Comparison of ENCODE assay signal across 1 cellular context in the genomic region with DNA sequence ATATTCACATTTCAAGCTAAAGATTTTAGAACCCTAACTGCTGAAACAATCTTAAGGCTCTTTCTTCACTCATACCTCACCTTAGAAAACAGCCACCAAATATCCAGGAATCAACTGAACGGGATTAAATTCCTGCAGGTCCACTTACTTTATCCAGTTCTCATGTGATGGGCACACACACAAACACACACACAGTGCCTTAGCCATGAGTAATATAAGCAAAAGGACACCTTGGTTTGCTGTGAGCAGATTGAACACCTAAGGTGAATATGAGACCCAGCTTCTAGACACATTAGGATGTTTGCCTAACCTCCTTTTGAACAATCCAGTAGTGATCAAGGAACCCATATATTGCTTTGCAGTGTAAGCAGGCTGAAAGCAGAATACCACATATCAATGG.
TF ChIP-seq lines count a peak whose summit lies in the region.

No MANE protein-coding gene starts in this region.

TF ChIP-seq in WTC11, 78 proteins besides CTCF, POLR2A, EP300 and RAD21 (continued from another document):
- TF ChIP-seq, protein P1, sequence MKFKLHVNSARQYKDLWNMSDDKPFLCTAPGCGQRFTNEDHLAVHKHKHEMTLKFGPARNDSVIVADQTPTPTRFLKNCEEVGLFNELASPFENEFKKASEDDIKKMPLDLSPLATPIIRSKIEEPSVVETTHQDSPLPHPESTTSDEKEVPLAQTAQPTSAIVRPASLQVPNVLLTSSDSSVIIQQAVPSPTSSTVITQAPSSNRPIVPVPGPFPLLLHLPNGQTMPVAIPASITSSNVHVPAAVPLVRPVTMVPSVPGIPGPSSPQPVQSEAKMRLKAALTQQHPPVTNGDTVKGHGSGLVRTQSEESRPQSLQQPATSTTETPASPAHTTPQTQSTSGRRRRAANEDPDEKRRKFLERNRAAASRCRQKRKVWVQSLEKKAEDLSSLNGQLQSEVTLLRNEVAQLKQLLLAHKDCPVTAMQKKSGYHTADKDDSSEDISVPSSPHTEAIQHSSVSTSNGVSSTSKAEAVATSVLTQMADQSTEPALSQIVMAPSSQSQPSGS (CRISPR knock-in tag; IDR thresholded peaks at IDR 0.05; ENCODE audit: borderline replicate concordance, low read depth), result no peak
- TF ChIP-seq PRRX2 (CRISPR knock-in tag; IDR thresholded peaks at IDR 0.05), result no peak
- no peak for TF ChIP-seq TEAD4 (CRISPR knock-in tag; IDR thresholded peaks at IDR 0.05)
- no peak for TF ChIP-seq ZNF671 (CRISPR knock-in tag; IDR thresholded peaks at IDR 0.05)
- TF ChIP-seq, protein P2, sequence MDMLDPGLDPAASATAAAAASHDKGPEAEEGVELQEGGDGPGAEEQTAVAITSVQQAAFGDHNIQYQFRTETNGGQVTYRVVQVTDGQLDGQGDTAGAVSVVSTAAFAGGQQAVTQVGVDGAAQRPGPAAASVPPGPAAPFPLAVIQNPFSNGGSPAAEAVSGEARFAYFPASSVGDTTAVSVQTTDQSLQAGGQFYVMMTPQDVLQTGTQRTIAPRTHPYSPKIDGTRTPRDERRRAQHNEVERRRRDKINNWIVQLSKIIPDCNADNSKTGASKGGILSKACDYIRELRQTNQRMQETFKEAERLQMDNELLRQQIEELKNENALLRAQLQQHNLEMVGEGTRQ (CRISPR knock-in tag; IDR thresholded peaks at IDR 0.05), result no peak
- no peak for TF ChIP-seq MYBL2 (CRISPR knock-in tag; IDR thresholded peaks at IDR 0.05)
- TF ChIP-seq TEAD1 (CRISPR knock-in tag; IDR thresholded peaks at IDR 0.05), result no peak
- TF ChIP-seq, protein P3, sequence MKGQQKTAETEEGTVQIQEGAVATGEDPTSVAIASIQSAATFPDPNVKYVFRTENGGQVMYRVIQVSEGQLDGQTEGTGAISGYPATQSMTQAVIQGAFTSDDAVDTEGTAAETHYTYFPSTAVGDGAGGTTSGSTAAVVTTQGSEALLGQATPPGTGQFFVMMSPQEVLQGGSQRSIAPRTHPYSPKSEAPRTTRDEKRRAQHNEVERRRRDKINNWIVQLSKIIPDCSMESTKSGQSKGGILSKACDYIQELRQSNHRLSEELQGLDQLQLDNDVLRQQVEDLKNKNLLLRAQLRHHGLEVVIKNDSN (CRISPR knock-in tag; IDR thresholded peaks at IDR 0.05), result no peak
- TF ChIP-seq ZNF317 (CRISPR knock-in tag; IDR thresholded peaks at IDR 0.05; ENCODE audit: borderline replicate concordance, low read depth), result no peak
- TF ChIP-seq NFATC4 (CRISPR knock-in tag; IDR thresholded peaks at IDR 0.05), result no peak
